In the genomic region with DNA sequence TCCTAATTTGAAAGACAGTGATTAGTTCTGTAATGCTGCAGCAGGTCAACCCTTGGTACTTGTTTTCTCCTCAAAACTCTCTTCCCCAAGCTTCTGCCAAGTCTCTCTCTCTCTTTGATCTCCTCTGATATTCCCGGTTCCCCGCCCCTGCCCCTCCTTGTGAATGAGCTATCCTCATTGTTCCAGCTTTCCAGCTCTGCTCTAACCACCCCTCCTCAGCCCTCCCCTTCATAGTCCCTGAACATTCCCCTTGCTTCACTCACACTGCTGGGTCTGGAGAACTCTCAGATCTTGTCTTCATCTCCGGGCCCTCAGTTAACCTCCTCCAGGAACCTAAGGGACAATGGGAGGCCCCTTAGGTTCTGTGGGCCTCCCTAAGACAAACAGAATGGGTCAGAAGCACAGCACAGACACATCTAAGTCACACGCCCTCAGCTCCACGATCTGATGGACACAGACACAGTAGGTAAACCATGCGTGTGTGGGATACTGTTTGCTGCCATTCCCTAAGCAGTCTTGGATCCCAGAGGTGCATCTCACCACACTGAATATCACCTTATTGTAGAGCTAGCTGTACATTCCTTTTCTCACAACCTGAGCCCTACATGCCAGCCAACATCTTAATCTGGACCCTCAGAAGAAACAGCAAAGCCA, we compare ENCODE assay signal across 2 cellular contexts.
A peak's percentile ranks its signal among the peaks of the same experiment; 100 is the strongest.
TF ChIP-seq lines count a peak whose summit lies in the region.

No MANE protein-coding gene starts in this region.

TF ChIP-seq in HepG2, 621 proteins besides CTCF, POLR2A, EP300 and RAD21 (continues in another document):
- TF ChIP-seq ZNF605 (CRISPR knock-in tag; IDR thresholded peaks at IDR 0.05) (no peak), DR1 (CRISPR knock-in tag; IDR thresholded peaks at IDR 0.05) (no peak), SOX5 (CRISPR knock-in tag; IDR thresholded peaks at IDR 0.05; ENCODE audit: borderline replicate concordance) (peak; percentile 50; the same call in 1 of the 2 replicates), SPEN (CRISPR knock-in tag; IDR thresholded peaks at IDR 0.05; ENCODE audit: low read depth) (no peak), TCF7 (IDR thresholded peaks at IDR 0.05; ENCODE audit: low read depth) (peak; percentile 66; the same call in 1 of the 2 replicates), GATAD2A (CRISPR knock-in tag; IDR thresholded peaks at IDR 0.05) (no peak), KLF9 (CRISPR knock-in tag; IDR thresholded peaks at IDR 0.05; ENCODE audit: low read depth) (no peak), ELF1 (CRISPR knock-in tag; IDR thresholded peaks at IDR 0.05) (no peak), MAFF (IDR thresholded peaks at IDR 0.05; ENCODE audit: low read depth, low read length) (no peak), MAF1 (CRISPR knock-in tag; IDR thresholded peaks at IDR 0.05; ENCODE audit: borderline replicate concordance) (no peak), KDM4B (CRISPR knock-in tag; IDR thresholded peaks at IDR 0.05) (no peak), ZNF256 (CRISPR knock-in tag; conservative IDR thresholded peaks at IDR 0.05) (no peak), ZNF431 (CRISPR knock-in tag; IDR thresholded peaks at IDR 0.05; ENCODE audit: borderline replicate concordance, low read depth) (no peak)
- TF ChIP-seq, protein P1, sequence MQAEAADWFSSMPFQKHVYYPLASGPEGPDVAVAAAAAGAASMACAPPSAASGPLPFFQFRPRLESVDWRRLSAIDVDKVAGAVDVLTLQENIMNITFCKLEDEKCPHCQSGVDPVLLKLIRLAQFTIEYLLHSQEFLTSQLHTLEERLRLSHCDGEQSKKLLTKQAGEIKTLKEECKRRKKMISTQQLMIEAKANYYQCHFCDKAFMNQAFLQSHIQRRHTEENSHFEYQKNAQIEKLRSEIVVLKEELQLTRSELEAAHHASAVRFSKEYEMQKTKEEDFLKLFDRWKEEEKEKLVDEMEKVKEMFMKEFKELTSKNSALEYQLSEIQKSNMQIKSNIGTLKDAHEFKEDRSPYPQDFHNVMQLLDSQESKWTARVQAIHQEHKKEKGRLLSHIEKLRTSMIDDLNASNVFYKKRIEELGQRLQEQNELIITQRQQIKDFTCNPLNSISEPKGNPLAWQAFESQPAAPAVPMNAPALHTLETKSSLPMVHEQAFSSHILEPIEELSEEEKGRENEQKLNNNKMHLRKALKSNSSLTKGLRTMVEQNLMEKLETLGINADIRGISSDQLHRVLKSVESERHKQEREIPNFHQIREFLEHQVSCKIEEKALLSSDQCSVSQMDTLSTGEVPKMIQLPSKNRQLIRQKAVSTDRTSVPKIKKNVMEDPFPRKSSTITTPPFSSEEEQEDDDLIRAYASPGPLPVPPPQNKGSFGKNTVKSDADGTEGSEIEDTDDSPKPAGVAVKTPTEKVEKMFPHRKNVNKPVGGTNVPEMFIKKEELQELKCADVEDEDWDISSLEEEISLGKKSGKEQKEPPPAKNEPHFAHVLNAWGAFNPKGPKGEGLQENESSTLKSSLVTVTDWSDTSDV (CRISPR knock-in tag; IDR thresholded peaks at IDR 0.05), result 0 out of 2 replicates have a peak, but pooled peaks have one; percentile 26
- TF ChIP-seq, protein P2, sequence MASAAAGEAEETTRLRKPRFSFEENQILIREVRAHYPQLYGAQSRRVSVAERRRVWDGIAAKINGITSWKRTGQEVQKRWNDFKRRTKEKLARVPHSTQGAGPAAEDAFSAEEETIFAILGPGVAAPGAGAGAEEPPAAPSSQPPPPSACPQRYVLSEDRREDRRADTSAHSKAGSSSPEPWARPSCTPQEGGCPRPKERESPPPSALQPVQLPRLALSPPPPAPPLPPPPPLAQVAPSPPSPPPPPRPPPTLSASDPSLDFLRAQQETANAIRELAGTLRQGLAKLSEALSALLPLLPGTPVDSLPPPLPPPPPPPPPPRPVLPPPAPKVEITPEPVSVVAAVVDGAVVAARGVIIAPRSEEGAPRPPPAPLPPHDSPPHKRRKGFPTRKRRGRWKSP (CRISPR knock-in tag; IDR thresholded peaks at IDR 0.05), result no peak
- TF ChIP-seq, protein P3, sequence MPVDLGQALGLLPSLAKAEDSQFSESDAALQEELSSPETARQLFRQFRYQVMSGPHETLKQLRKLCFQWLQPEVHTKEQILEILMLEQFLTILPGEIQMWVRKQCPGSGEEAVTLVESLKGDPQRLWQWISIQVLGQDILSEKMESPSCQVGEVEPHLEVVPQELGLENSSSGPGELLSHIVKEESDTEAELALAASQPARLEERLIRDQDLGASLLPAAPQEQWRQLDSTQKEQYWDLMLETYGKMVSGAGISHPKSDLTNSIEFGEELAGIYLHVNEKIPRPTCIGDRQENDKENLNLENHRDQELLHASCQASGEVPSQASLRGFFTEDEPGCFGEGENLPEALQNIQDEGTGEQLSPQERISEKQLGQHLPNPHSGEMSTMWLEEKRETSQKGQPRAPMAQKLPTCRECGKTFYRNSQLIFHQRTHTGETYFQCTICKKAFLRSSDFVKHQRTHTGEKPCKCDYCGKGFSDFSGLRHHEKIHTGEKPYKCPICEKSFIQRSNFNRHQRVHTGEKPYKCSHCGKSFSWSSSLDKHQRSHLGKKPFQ (CRISPR knock-in tag; IDR thresholded peaks at IDR 0.05; ENCODE audit: insufficient replicate concordance), result no peak
- TF ChIP-seq, protein P4, sequence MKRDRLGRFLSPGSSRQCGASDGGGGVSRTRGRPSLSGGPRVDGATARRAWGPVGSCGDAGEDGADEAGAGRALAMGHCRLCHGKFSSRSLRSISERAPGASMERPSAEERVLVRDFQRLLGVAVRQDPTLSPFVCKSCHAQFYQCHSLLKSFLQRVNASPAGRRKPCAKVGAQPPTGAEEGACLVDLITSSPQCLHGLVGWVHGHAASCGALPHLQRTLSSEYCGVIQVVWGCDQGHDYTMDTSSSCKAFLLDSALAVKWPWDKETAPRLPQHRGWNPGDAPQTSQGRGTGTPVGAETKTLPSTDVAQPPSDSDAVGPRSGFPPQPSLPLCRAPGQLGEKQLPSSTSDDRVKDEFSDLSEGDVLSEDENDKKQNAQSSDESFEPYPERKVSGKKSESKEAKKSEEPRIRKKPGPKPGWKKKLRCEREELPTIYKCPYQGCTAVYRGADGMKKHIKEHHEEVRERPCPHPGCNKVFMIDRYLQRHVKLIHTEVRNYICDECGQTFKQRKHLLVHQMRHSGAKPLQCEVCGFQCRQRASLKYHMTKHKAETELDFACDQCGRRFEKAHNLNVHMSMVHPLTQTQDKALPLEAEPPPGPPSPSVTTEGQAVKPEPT (CRISPR knock-in tag; IDR thresholded peaks at IDR 0.05; ENCODE audit: low read depth), result no peak
- TF ChIP-seq, protein P5, sequence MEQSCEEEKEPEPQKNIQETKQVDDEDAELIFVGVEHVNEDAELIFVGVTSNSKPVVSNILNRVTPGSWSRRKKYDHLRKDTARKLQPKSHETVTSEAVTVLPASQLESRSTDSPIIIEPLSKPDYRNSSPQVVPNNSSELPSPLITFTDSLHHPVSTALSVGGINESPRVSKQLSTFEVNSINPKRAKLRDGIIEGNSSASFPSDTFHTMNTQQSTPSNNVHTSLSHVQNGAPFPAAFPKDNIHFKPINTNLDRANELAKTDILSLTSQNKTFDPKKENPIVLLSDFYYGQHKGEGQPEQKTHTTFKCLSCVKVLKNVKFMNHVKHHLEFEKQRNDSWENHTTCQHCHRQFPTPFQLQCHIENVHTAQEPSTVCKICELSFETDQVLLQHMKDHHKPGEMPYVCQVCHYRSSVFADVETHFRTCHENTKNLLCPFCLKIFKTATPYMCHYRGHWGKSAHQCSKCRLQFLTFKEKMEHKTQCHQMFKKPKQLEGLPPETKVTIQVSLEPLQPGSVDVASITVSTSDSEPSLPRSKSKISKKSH (CRISPR knock-in tag; IDR thresholded peaks at IDR 0.05; ENCODE audit: borderline replicate concordance), result no peak

TF ChIP-seq in H1, 55 proteins besides CTCF, POLR2A, EP300 and RAD21:
- TF ChIP-seq, protein P6, sequence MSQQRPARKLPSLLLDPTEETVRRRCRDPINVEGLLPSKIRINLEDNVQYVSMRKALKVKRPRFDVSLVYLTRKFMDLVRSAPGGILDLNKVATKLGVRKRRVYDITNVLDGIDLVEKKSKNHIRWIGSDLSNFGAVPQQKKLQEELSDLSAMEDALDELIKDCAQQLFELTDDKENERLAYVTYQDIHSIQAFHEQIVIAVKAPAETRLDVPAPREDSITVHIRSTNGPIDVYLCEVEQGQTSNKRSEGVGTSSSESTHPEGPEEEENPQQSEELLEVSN (IDR thresholded peaks at IDR 0.05), result no peak
- TF ChIP-seq TAF7 (optimal IDR thresholded peaks at IDR 0.05; ENCODE audit: borderline replicate concordance, low read depth, low read length), result no peak
- no peak for TF ChIP-seq SIX5 (IDR thresholded peaks at IDR 0.05; ENCODE audit: low read depth, low read length)
- no peak for TF ChIP-seq BCL11A (IDR thresholded peaks at IDR 0.05; ENCODE audit: low read depth in 2 of 2, low read length in 2 of 2)
- TF ChIP-seq RXRA (IDR thresholded peaks at IDR 0.05; ENCODE audit: insufficient read depth, low read depth, low read length), result no peak
- no peak for TF ChIP-seq SUZ12 (IDR thresholded peaks at IDR 0.05; ENCODE audit: low read length)
- no peak for TF ChIP-seq POU5F1 (IDR thresholded peaks at IDR 0.05; ENCODE audit: low read depth, low read length)
- TF ChIP-seq JUN (IDR thresholded peaks at IDR 0.05; ENCODE audit: low read depth, low read length), result no peak
- TF ChIP-seq KDM4A (IDR thresholded peaks at IDR 0.05; ENCODE audit: low read depth, low read length, severe bottlenecking), result no peak
- TF ChIP-seq CEBPB (IDR thresholded peaks at IDR 0.05; ENCODE audit: low read depth, low read length), result no peak
- TF ChIP-seq TCF12 (IDR thresholded peaks at IDR 0.05; ENCODE audit: low read depth, low read length), result no peak
- TF ChIP-seq HDAC6 (IDR thresholded peaks at IDR 0.05; ENCODE audit: low read depth, low read length), result no peak
- TF ChIP-seq SP1 (IDR thresholded peaks at IDR 0.05; ENCODE audit: low read depth, low read length), result no peak
- TF ChIP-seq TBP (IDR thresholded peaks at IDR 0.05; ENCODE audit: low read depth, low read length), result no peak
- TF ChIP-seq KDM1A (IDR thresholded peaks at IDR 0.05; ENCODE audit: borderline replicate concordance, low read length), result no peak
- TF ChIP-seq BACH1 (IDR thresholded peaks at IDR 0.05; ENCODE audit: low read length), result no peak
